1 cellular context compared by ENCODE assay signal in the genomic region with DNA sequence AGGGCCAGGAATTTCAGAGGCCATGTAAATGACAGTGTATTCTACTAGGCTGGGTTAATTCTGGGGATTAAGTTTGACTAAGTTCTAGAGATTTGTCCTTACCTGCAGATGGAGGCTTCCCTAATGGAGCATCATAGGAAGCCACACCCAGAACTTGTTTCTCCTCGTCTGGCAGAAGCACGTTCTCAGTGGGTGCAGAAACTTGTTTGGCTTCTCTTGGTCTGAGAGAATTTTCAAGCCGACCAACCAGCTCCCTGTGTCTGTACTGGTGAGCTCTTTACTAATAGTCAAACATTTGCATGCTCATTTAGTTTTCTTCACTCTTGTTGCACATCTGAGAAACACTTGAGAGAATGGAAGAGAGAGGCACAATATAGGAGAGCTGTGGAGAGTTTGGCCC.
TF ChIP-seq lines count a peak whose summit lies in the region.

No MANE protein-coding gene starts in this region.

TF ChIP-seq in HepG2, 621 proteins besides CTCF, POLR2A, EP300 and RAD21:
- TF ChIP-seq ZNF296 (CRISPR knock-in tag; conservative IDR thresholded peaks at IDR 0.05) (no peak), ZNF264 (CRISPR knock-in tag; IDR thresholded peaks at IDR 0.05) (no peak), GTF2F1 (IDR thresholded peaks at IDR 0.05; ENCODE audit: low read length) (no peak), SMARCC2 (IDR thresholded peaks at IDR 0.05) (no peak), ZNF552 (CRISPR knock-in tag; IDR thresholded peaks at IDR 0.05; ENCODE audit: borderline replicate concordance) (no peak), NPAS2 (CRISPR knock-in tag; IDR thresholded peaks at IDR 0.05; ENCODE audit: borderline replicate concordance) (no peak), CBX2 (IDR thresholded peaks at IDR 0.05; ENCODE audit: low read depth, low read length) (no peak), CBX2 (CRISPR knock-in tag; IDR thresholded peaks at IDR 0.05; ENCODE audit: low read depth) (no peak), FOXM1 (CRISPR knock-in tag; IDR thresholded peaks at IDR 0.05) (no peak), ELF3 (CRISPR knock-in tag; IDR thresholded peaks at IDR 0.05) (no peak), MYC (CRISPR knock-in tag; IDR thresholded peaks at IDR 0.05; ENCODE audit: borderline replicate concordance) (no peak), HOXA3 (CRISPR knock-in tag; IDR thresholded peaks at IDR 0.05) (no peak), CENPT (CRISPR knock-in tag; IDR thresholded peaks at IDR 0.05; ENCODE audit: low read depth) (no peak), NR2C2 (CRISPR knock-in tag; IDR thresholded peaks at IDR 0.05; ENCODE audit: borderline replicate concordance) (no peak)
- TF ChIP-seq, protein P1, sequence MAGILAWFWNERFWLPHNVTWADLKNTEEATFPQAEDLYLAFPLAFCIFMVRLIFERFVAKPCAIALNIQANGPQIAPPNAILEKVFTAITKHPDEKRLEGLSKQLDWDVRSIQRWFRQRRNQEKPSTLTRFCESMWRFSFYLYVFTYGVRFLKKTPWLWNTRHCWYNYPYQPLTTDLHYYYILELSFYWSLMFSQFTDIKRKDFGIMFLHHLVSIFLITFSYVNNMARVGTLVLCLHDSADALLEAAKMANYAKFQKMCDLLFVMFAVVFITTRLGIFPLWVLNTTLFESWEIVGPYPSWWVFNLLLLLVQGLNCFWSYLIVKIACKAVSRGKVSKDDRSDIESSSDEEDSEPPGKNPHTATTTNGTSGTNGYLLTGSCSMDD (CRISPR knock-in tag; IDR thresholded peaks at IDR 0.05), result no peak
- TF ChIP-seq, protein P2, sequence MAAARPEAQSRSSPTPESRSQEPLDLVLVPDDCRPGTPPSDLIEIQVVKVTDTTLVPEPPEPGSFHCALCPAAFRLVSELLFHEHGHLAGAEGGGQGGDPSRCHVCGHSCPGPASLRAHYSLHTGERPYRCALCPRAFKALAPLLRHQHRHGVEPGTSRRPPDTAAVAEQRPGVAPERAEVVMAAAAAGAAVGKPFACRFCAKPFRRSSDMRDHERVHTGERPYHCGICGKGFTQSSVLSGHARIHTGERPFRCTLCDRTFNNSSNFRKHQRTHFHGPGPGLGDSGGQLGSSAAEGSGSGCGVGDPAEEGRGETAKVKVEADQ (CRISPR knock-in tag; IDR thresholded peaks at IDR 0.05; ENCODE audit: borderline replicate concordance), result no peak
- TF ChIP-seq, protein P3, sequence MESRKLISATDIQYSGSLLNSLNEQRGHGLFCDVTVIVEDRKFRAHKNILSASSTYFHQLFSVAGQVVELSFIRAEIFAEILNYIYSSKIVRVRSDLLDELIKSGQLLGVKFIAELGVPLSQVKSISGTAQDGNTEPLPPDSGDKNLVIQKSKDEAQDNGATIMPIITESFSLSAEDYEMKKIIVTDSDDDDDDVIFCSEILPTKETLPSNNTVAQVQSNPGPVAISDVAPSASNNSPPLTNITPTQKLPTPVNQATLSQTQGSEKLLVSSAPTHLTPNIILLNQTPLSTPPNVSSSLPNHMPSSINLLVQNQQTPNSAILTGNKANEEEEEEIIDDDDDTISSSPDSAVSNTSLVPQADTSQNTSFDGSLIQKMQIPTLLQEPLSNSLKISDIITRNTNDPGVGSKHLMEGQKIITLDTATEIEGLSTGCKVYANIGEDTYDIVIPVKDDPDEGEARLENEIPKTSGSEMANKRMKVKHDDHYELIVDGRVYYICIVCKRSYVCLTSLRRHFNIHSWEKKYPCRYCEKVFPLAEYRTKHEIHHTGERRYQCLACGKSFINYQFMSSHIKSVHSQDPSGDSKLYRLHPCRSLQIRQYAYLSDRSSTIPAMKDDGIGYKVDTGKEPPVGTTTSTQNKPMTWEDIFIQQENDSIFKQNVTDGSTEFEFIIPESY (CRISPR knock-in tag; IDR thresholded peaks at IDR 0.05), result no peak
- TF ChIP-seq, protein P4, sequence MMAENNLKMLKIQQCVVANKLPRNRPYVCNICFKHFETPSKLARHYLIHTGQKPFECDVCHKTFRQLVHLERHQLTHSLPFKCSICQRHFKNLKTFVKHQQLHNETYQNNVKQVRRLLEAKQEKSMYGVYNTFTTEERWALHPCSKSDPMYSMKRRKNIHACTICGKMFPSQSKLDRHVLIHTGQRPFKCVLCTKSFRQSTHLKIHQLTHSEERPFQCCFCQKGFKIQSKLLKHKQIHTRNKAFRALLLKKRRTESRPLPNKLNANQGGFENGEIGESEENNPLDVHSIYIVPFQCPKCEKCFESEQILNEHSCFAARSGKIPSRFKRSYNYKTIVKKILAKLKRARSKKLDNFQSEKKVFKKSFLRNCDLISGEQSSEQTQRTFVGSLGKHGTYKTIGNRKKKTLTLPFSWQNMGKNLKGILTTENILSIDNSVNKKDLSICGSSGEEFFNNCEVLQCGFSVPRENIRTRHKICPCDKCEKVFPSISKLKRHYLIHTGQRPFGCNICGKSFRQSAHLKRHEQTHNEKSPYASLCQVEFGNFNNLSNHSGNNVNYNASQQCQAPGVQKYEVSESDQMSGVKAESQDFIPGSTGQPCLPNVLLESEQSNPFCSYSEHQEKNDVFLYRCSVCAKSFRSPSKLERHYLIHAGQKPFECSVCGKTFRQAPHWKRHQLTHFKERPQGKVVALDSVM (CRISPR knock-in tag; IDR thresholded peaks at IDR 0.05), result no peak
- TF ChIP-seq, protein P5, sequence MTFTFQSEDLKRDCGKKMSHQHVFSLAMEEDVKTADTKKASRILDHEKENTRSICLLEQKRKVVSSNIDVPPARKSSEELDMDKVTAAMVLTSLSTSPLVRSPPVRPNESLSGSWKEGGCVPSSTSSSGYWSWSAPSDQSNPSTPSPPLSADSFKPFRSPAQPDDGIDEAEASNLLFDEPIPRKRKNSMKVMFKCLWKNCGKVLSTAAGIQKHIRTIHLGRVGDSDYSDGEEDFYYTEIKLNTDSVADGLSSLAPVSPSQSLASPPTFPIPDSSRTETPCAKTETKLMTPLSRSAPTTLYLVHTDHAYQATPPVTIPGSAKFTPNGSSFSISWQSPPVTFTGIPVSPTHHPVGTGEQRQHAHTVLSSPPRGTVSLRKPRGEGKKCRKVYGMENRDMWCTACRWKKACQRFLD (CRISPR knock-in tag; IDR thresholded peaks at IDR 0.05; ENCODE audit: borderline replicate concordance), result no peak
